9 cellular contexts compared by ENCODE assay signal in genomic region chr1:228037401-228038386, GRCh38. TPM values are rescaled to one million over a fixed set of nuclear protein-coding genes. Genes with fewer than 3 reads are reported as not detected.
DNase-seq lines count a peak whose midpoint lies in the region; ATAC-seq lines count a peak whose summit lies in the region.
"Had no signal": no experiment of that assay in that cellular context is flagged by ENCODE, and none has a peak within 500 bp of the region (broad histone marks: within the 10 kb centered on the region; RNA-seq: fewer than 3 reads in every experiment).

No MANE protein-coding gene starts in this region.

- H3K27me3 Mint-ChIP-seq in activated naive CD8-positive, alpha-beta T cell treated with anti-CD3 and anti-CD28 coated beads for 36 hours, result peaks cover 46% of the 10 kb centered on the region
- peaks cover 41 to 67% of the 10 kb centered on the region in 2 donors for H3K27me3 Mint-ChIP-seq in stimulated activated naive B cell treated with anti-CD40 and anti-IgM and Interleukin-4, amounts not matched to agents 10 μg/mL and 1 μg/mL and 100 μg/mL, for 72 hours

- ATAC-seq in activated CD4-positive, CD25-positive, alpha-beta regulatory T cell treated with anti-CD3 and anti-CD28 coated beads, Interleukin-2, amount 50 U/mL, for 24 hours, result peak; percentile 64 to 90
- peak; percentile 90 for ATAC-seq in HG03135 (IDR thresholded peaks at IDR 0.05; ENCODE audit: unreplicated experiment)
- ATAC-seq in left lobe of liver, result peak; percentile 31
- peak; percentile 98 for ATAC-seq in stimulated activated naive B cell treated with anti-CD40 and anti-IgM and Interleukin-4, amounts not matched to agents 10 μg/mL and 1 μg/mL and 100 μg/mL, for 72 hours (replicated peaks)

- H3K27ac Mint-ChIP-seq in activated naive CD8-positive, alpha-beta T cell treated with anti-CD3 and anti-CD28 coated beads for 36 hours, result no peak overlapping the region
- H3K27ac Mint-ChIP-seq in stimulated activated naive B cell treated with anti-CD40 and anti-IgM and Interleukin-4, amounts not matched to agents 10 μg/mL and 1 μg/mL and 100 μg/mL, for 72 hours, result no peak overlapping the region

- 0 out of 2 replicates have a peak, but pooled peaks cover 2% of the 10 kb centered on the region for H3K9me3 ChIP-seq in SJCRH30 (replicated peaks)

- H3K4me3 Mint-ChIP-seq in activated naive CD8-positive, alpha-beta T cell treated with anti-CD3 and anti-CD28 coated beads for 36 hours, result peak overlapping the region; percentile 19
- H3K4me3 Mint-ChIP-seq in stimulated activated naive B cell treated with anti-CD40 and anti-IgM and Interleukin-4, amounts not matched to agents 10 μg/mL and 1 μg/mL and 100 μg/mL, for 72 hours, result peak overlapping the region; percentile 26 to 58

- H3K36me3 Mint-ChIP-seq in activated naive CD8-positive, alpha-beta T cell treated with anti-CD3 and anti-CD28 coated beads for 36 hours, result no peaks in the 10 kb centered on the region
- peaks cover 0 to 3% of the 10 kb centered on the region in 2 donors for H3K36me3 Mint-ChIP-seq in stimulated activated naive B cell treated with anti-CD40 and anti-IgM and Interleukin-4, amounts not matched to agents 10 μg/mL and 1 μg/mL and 100 μg/mL, for 72 hours

- no peaks in the 10 kb centered on the region for H3K27me3 ChIP-seq in SJCRH30

- H3K9me3 Mint-ChIP-seq in activated naive CD8-positive, alpha-beta T cell treated with anti-CD3 and anti-CD28 coated beads for 36 hours, result peaks cover 1% of the 10 kb centered on the region
- peaks cover 4 to 5% of the 10 kb centered on the region in 2 donors for H3K9me3 Mint-ChIP-seq in stimulated activated naive B cell treated with anti-CD40 and anti-IgM and Interleukin-4, amounts not matched to agents 10 μg/mL and 1 μg/mL and 100 μg/mL, for 72 hours

- no peaks in the 10 kb centered on the region for H3K4me1 Mint-ChIP-seq in activated naive CD8-positive, alpha-beta T cell treated with anti-CD3 and anti-CD28 coated beads for 36 hours
- H3K4me1 Mint-ChIP-seq in stimulated activated naive B cell treated with anti-CD40 and anti-IgM and Interleukin-4, amounts not matched to agents 10 μg/mL and 1 μg/mL and 100 μg/mL, for 72 hours, result peaks cover 6 to 16% of the 10 kb centered on the region in 2 donors

- no peak overlapping the region for H3K4me3 ChIP-seq in SJCRH30

- H3K27ac ChIP-seq in SJCRH30, result no peak overlapping the region

- no peaks in the 10 kb centered on the region for H3K4me1 ChIP-seq in SJCRH30

- no peak for DNase-seq in activated CD4-positive, CD25-positive, alpha-beta regulatory T cell (lab: John Stamatoyannopoulos, UW)
- peak; percentile 71 for DNase-seq in activated naive CD8-positive, alpha-beta T cell treated with anti-CD3 and anti-CD28 coated beads for 36 hours
- DNase-seq in left lobe of liver (ENCODE audit: low spot score), result peak; percentile 31
- DNase-seq in stimulated activated naive B cell treated with anti-CD40 and anti-IgM and Interleukin-4, amounts not matched to agents 10 μg/mL and 1 μg/mL and 100 μg/mL, for 72 hours, result peak; percentile 71
- DNase-seq in DMS 273 treated with DMSO at 0.1 percent for 48 hours (lab: John Stamatoyannopoulos, UW), result no peak
- DNase-seq in SJCRH30, result no peak

- H3K36me3 ChIP-seq in SJCRH30, result no peaks in the 10 kb centered on the region

RNA-seq across cellular contexts. Expression of gene WNT3A, which starts 30.9 kb away (rescaled TPM):
- total RNA-seq in activated naive CD8-positive, alpha-beta T cell treated with anti-CD3 and anti-CD28 coated beads for 36 hours, result not detected
- not detected for total RNA-seq in left lobe of liver
- total RNA-seq in SJCRH30 (2014; rRNA removed; shearing (Covaris generic)), result not detected in 2 replicates
- total RNA-seq: T-helper 1 cell treated with Interleukin-12 subunit alpha and Interleukin-12 subunit beta and Interleukin-4 antibody, amounts not matched to agents 30 ng/mL and 1 ng/mL, for 36 hours had no signal

RNA-seq across cellular contexts. Expression of gene ARF1, which starts 44.8 kb away (rescaled TPM):
- 100 to 1,000 TPM; 342 to 350 TPM for total RNA-seq in activated naive CD8-positive, alpha-beta T cell treated with anti-CD3 and anti-CD28 coated beads for 36 hours
- total RNA-seq in left lobe of liver, result 172 TPM
- 291 and 309 TPM in 2 replicates for total RNA-seq in SJCRH30 (2014; rRNA removed; shearing (Covaris generic))

Comparison
In these comparisons a context has a peak if more than half of its experiments do, and no peak if none do; other contexts are left out.
1. ATAC-seq: peak in every context shown above with its lines; median percentile 98 in stimulated activated naive B cell treated with anti-CD40 and anti-IgM and Interleukin-4, amounts not matched to agents 10 μg/mL and 1 μg/mL and 100 μg/mL, for 72 hours; 90 in HG03135; 77 in activated CD4-positive, CD25-positive, alpha-beta regulatory T cell treated with anti-CD3 and anti-CD28 coated beads, Interleukin-2, amount 50 U/mL, for 24 hours; 31 in left lobe of liver.
2. DNase-seq: peak in activated naive CD8-positive, alpha-beta T cell treated with anti-CD3 and anti-CD28 coated beads for 36 hours (single experiment), left lobe of liver (single experiment) and stimulated activated naive B cell treated with anti-CD40 and anti-IgM and Interleukin-4, amounts not matched to agents 10 μg/mL and 1 μg/mL and 100 μg/mL, for 72 hours (single experiment); none in activated CD4-positive, CD25-positive, alpha-beta regulatory T cell (0 of 4), DMS 273 treated with DMSO at 0.1 percent for 48 hours (single experiment) and SJCRH30 (0 of 2).